In genomic region chr11:44066732-44067131, GRCh38 we compare ENCODE assay signal across 8 cellular contexts. TPM values are rescaled to one million over a fixed set of nuclear protein-coding genes. Genes with fewer than 3 reads are reported as not detected.
A peak's percentile ranks its signal among the peaks of the same experiment; 100 is the strongest.
DNase-seq lines count a peak whose midpoint lies in the region; ATAC-seq and TF ChIP-seq lines count a peak whose summit lies in the region.

No MANE protein-coding gene starts in this region.

- DNase-seq in AML-193 (lab: John Stamatoyannopoulos, UW), result peak; percentile 17 to 27
- no peak for DNase-seq in HL-60 (ENCODE audit: low read depth in 1 of 2, low spot score in 1 of 2)
- DNase-seq in WTC11 (ENCODE audit: low spot score), result no peak
- peak; percentile 65 for DNase-seq in fibroblast of villous mesenchyme (ENCODE audit: low read depth)
- peak; percentile 25 for DNase-seq in pons (ENCODE audit: low spot score)
- DNase-seq in posterior vena cava (ENCODE audit: low spot score), result no peak
- no peak for DNase-seq in stimulated activated CD4-positive, alpha-beta T cell treated with anti-CD3 and anti-CD28 coated beads, Interleukin-4, amount 100 ng/mL, for 24 hours

- H3K9me3 Mint-ChIP-seq in WTC11, result no peaks in the 10 kb centered on the region

- intact Hi-C loops in posterior vena cava (cut with DNase I), result no loop called here

- peak overlapping the region; percentile 45 for H3K4me3 ChIP-seq in HL-60 (replicated peaks; ENCODE audit: insufficient read depth, low read length)
- H3K4me3 ChIP-seq in fibroblast of villous mesenchyme (ENCODE audit: low read depth, low read length), result peak overlapping the region; percentile 72

- peak overlapping the region; percentile 76 for H3K4me3 Mint-ChIP-seq in WTC11

- peak overlapping the region; percentile 37 for H3K27ac Mint-ChIP-seq in WTC11

- H3K27ac ChIP-seq in HL-60 (replicated peaks), result no peak overlapping the region

- peaks cover 36% of the 10 kb centered on the region for H3K4me1 Mint-ChIP-seq in WTC11

- CTCF ChIA-PET in WTC11 (lab: Charles Lee), result interaction anchor here (0.7 to 3.0 kb wide), 10 partner anchors 10 to 177 kb away, joined by 3 to 13 read pairs (median 4); partner anchors contain the start of gene EXT2

- peaks cover 10% of the 10 kb centered on the region for H3K27me3 Mint-ChIP-seq in WTC11 (ENCODE audit: low read depth)

- H3K27me3 ChIP-seq in HL-60 (ENCODE audit: insufficient read depth, poor library complexity, severe bottlenecking), result no peaks in the 10 kb centered on the region

- TF ChIP-seq CTCF in HL-60 (IDR thresholded peaks at IDR 0.05; ENCODE audit: insufficient read depth, low read length) (no peak), WTC11 (IDR thresholded peaks at IDR 0.05) (no peak), fibroblast of villous mesenchyme (IDR thresholded peaks at IDR 0.05; ENCODE audit: insufficient read depth, low read depth, low read length) (no peak)

- POLR2A ChIA-PET in WTC11 (lab: Charles Lee), result interaction anchor here (0.5 to 0.6 kb wide), 2 partner anchors 8 to 272 kb away, joined by 3 to 4 read pairs; no protein-coding TSS in a partner anchor

- no peak for ATAC-seq in WTC11
- no peak for ATAC-seq in GM18502 (IDR thresholded peaks at IDR 0.05; ENCODE audit: poor library complexity, unreplicated experiment)

- H3K36me3 Mint-ChIP-seq in WTC11, result no peaks in the 10 kb centered on the region

TF ChIP-seq in WTC11, 78 proteins besides CTCF, POLR2A, EP300 and RAD21:
- TF ChIP-seq EMX1 (CRISPR knock-in tag; IDR thresholded peaks at IDR 0.05) (no peak), ARID4B (CRISPR knock-in tag; IDR thresholded peaks at IDR 0.05; ENCODE audit: borderline replicate concordance) (no peak), ELF4 (CRISPR knock-in tag; IDR thresholded peaks at IDR 0.05; ENCODE audit: low read depth) (no peak), ZNF423 (CRISPR knock-in tag; IDR thresholded peaks at IDR 0.05) (no peak), CBFB (CRISPR knock-in tag; IDR thresholded peaks at IDR 0.05; ENCODE audit: low read depth) (no peak), MXD4 (CRISPR knock-in tag; IDR thresholded peaks at IDR 0.05; ENCODE audit: borderline replicate concordance) (no peak)
TF ChIP-seq in WTC11: peak in this region for 0.

RNA-seq across cellular contexts. Expression of gene ACCS, which starts 0.7 kb away (rescaled TPM):
- total RNA-seq in WTC11 (2021) (10.5 to 14.5 TPM (median 13.9 TPM) in 3 replicates), fibroblast of villous mesenchyme (12.6 and 18.6 TPM in 2 replicates), posterior vena cava (10 to 100 TPM; 18.5 to 30.5 TPM)

RNA-seq across cellular contexts. Expression of gene ACCSL, which starts 19.0 kb away (rescaled TPM):
- total RNA-seq in WTC11 (2021) (not detected in 3 replicates), fibroblast of villous mesenchyme (under 0.01 TPM in 1 of 2 replicates, not detected in the other), posterior vena cava (not detected)

RNA-seq across cellular contexts. Expression of gene EXT2, which starts 28.7 kb away (rescaled TPM):
- total RNA-seq in WTC11 (2021) (36.4 to 39.1 TPM (median 38.6 TPM) in 3 replicates), fibroblast of villous mesenchyme (150 and 161 TPM in 2 replicates), posterior vena cava (10 to 100 TPM; 60.1 to 62.8 TPM)

Comparison
In these comparisons a context has a peak if more than half of its experiments do, and no peak if none do; other contexts are left out.
1. DNase-seq: peak in AML-193 (2 of 2), fibroblast of villous mesenchyme (single experiment) and pons (single experiment); none in HL-60 (0 of 2), WTC11 (single experiment), posterior vena cava (single experiment) and stimulated activated CD4-positive, alpha-beta T cell treated with anti-CD3 and anti-CD28 coated beads, Interleukin-4, amount 100 ng/mL, for 24 hours (single experiment).